10 cellular contexts compared by ENCODE assay signal in the genomic region with DNA sequence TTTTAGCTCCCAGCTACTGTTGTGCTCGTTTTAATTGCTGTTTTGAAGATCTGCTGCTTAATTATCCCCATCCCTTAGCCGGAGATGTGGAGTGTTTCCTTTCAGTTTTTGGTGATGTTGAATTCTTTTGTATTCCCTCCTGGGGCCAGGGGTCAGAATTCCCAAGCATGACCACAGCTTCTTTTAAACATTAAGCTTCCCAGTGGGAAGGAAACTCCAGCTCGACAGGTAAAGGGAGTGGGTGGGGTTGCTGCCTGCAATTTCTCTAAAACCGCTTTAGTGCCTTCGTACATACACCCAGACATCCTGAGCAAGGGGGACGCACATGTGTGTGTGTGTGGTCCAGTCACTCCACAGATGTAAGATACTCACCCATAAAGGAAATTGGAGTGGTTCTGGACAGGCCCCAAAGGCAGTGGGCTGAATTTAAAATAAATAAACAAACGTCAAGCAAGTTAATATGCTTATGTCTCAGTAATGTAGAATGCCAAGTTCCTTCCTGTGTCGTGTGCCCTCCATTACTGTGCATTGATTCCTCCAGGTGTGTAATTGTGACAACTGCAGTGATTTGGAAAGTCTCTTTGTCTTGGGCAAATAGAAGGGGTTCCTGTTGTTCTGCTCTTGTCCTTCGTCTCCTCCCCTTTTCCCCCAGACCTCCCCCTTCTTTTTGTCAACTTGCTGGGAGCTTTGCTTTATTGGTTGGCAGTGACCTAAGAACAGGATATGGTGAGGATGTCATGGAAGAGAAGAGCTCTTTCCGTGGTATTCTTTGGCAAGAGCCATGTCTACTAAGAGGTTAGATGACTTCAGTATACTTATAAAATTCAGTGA. TPM values are rescaled to one million over a fixed set of nuclear protein-coding genes. Genes with fewer than 3 reads are reported as not detected.
A peak's percentile ranks its signal among the peaks of the same experiment; 100 is the strongest.
DNase-seq lines count a peak whose midpoint lies in the region; ATAC-seq and TF ChIP-seq lines count a peak whose summit lies in the region.
"Had no signal": no experiment of that assay in that cellular context is flagged by ENCODE, and none has a peak within 500 bp of the region (broad histone marks: within the 10 kb centered on the region; RNA-seq: fewer than 3 reads in every experiment).

No MANE protein-coding gene starts in this region.

- WGBS in tibial nerve, 2 donors = 46 to 48% methylated on average over 10 of the region's 10 CpGs

- ATAC-seq in HG03108 (IDR thresholded peaks at IDR 0.05; ENCODE audit: unreplicated experiment) (no peak), HG02763 (IDR thresholded peaks at IDR 0.05; ENCODE audit: unreplicated experiment) (no peak)

- H3K36me3 Mint-ChIP-seq in activated naive CD4-positive, alpha-beta T cell treated with anti-CD3 and anti-CD28 coated beads, Interleukin-2, amount 50 U/mL, for 24 hours = peaks cover 6% of the 10 kb centered on the region

- H3K27ac ChIP-seq in VCaP (peak overlapping the region; percentile 84), tibial nerve (peak overlapping the region in 3 of 4 donors; percentile 15 to 82 (median 71))
- H3K27ac ChIP-seq: esophagus squamous epithelium had no signal

- no peak for TF ChIP-seq EP300 in tibial nerve (IDR thresholded peaks at IDR 0.05)

- H3K9me3 Mint-ChIP-seq in activated naive CD4-positive, alpha-beta T cell treated with anti-CD3 and anti-CD28 coated beads, Interleukin-2, amount 50 U/mL, for 24 hours = no peaks in the 10 kb centered on the region

- H3K4me1 ChIP-seq in tibial nerve = peaks cover 0 to 60% (median 8%) of the 10 kb centered on the region in 4 donors

- H3K36me3 ChIP-seq in tibial nerve = peaks cover 0 to 23% (median 6%) of the 10 kb centered on the region in 3 donors

- no peaks in the 10 kb centered on the region for H3K27me3 ChIP-seq in tibial nerve
- H3K27me3 ChIP-seq: esophagus squamous epithelium had no signal

- H3K27ac Mint-ChIP-seq in activated naive CD4-positive, alpha-beta T cell treated with anti-CD3 and anti-CD28 coated beads, Interleukin-2, amount 50 U/mL, for 24 hours = peak overlapping the region; percentile 83

- no peaks in the 10 kb centered on the region for H3K9me3 ChIP-seq in tibial nerve
- H3K9me3 ChIP-seq: esophagus squamous epithelium had no signal

- TF ChIP-seq CTCF in VCaP (conservative IDR thresholded peaks at IDR 0.05) = no peak
- TF ChIP-seq CTCF in tibial nerve (IDR thresholded peaks at IDR 0.05) = no peak

- DNase-seq in activated naive CD4-positive, alpha-beta T cell treated with anti-CD3 and anti-CD28 coated beads, Interleukin-2, amount 50 U/mL, for 16 hours = no peak
- peak; percentile 49 for DNase-seq in iPS-NIHi11 (ENCODE audit: low spot score)
- no peak for DNase-seq in tibial nerve (ENCODE audit: low spot score in 2 of 2)
- DNase-seq in epidermal melanocyte (ENCODE audit: insufficient read length, low spot score) = no peak
- DNase-seq: activated T-cell treated with anti-CD3 and anti-CD28 coated beads, Interleukin-2, amount 50 U/mL, for 1 hour; esophagus squamous epithelium had no signal

- no peaks in the 10 kb centered on the region for H3K27me3 Mint-ChIP-seq in activated naive CD4-positive, alpha-beta T cell treated with anti-CD3 and anti-CD28 coated beads, Interleukin-2, amount 50 U/mL, for 24 hours

- H3K4me1 Mint-ChIP-seq in activated naive CD4-positive, alpha-beta T cell treated with anti-CD3 and anti-CD28 coated beads, Interleukin-2, amount 50 U/mL, for 24 hours = peaks cover 97% of the 10 kb centered on the region

- no peak overlapping the region for H3K4me3 ChIP-seq in tibial nerve
- H3K4me3 ChIP-seq: esophagus squamous epithelium had no signal

- TF ChIP-seq POLR2A in tibial nerve (IDR thresholded peaks at IDR 0.05) = no peak

- H3K4me3 Mint-ChIP-seq in activated naive CD4-positive, alpha-beta T cell treated with anti-CD3 and anti-CD28 coated beads, Interleukin-2, amount 50 U/mL, for 24 hours = no peak overlapping the region

RNA-seq across cellular contexts. Expression of gene ADSL, which starts 19.2 kb away (rescaled TPM):
- 10 to 100 TPM; 36.1 to 71.8 (median 58.1) TPM for total RNA-seq in tibial nerve

RNA-seq across cellular contexts. Expression of gene SGSM3, which starts 43.3 kb away (rescaled TPM):
- 100 to 1,000 TPM in 1 of 4 donors, 10 to 100 TPM in 3; 47.2 to 106 (median 69.2) TPM for total RNA-seq in tibial nerve
